22 cellular contexts compared by ENCODE assay signal in the genomic region with DNA sequence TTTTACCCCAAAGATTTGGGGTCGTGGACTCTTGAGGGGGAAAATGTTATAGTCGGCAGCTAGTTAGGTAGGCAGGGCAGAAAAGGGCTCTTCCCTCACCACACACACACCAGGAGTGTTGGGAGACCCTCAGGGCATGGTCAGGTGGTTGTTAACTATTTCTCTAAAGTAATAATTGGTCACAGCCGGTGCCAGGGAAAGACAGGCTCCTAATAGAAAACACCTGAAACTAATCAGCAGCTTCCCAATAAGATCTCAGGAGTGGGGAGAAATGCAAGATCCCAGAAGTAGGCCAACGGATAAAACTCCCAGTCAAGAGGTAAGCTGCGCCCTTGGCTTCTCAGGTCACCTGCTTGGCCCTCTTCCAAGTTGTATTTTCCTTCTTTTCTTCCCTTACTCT.
"Had no signal": no experiment of that assay in that cellular context is flagged by ENCODE, and none has a peak within 500 bp of the region (broad histone marks: within the 10 kb centered on the region; RNA-seq: fewer than 3 reads in every experiment).

No MANE protein-coding gene starts in this region.

- H3K36me3 ChIP-seq: MG63, SJSA1 had no signal

- H3K9me3 ChIP-seq: MG63, SJSA1 had no signal

- H3K4me3 ChIP-seq: MG63, SJSA1, SK-N-MC had no signal

- FAIRE-seq: RCC 7860 had no signal

- H3K4me1 ChIP-seq: SJSA1 had no signal

- H3K27ac ChIP-seq: SJSA1, SK-N-MC had no signal

- DNase-seq: Karpas-422, KG1, MG63, NCI-H1092, NCI-H1105 treated with DMSO at 0.1 percent for 48 hours, NCI-H1417 treated with DMSO at 0.1 percent for 48 hours, NCI-H146, NCI-H1694 treated with DMSO at 0.1 percent for 48 hours, NCI-H1930, NCI-H2081, NCI-H2107, NCI-H2171 treated with DMSO at 0.1 percent for 48 hours, NCI-H2227 treated with DMSO at 0.1 percent for 48 hours, NCI-H524, NCI-H526 treated with DMSO at 0.1 percent for 48 hours, NCI-H774, Right ventricle myocardium superior, RPMI8226, SIG-M5 had no signal

- H3K27me3 ChIP-seq: MG63 had no signal
